32 cellular contexts compared by ENCODE assay signal in genomic region chr6:25341923-25342619, GRCh38.
DNase-seq lines count a peak whose midpoint lies in the region; ATAC-seq and TF ChIP-seq lines count a peak whose summit lies in the region.
"Had no signal": no experiment of that assay in that cellular context is flagged by ENCODE, and none has a peak within 500 bp of the region (broad histone marks: within the 10 kb centered on the region; RNA-seq: fewer than 3 reads in every experiment).

No MANE protein-coding gene starts in this region.

- POLR2A ChIA-PET in activated CD4-positive, alpha-beta T cell treated with anti-CD3 and anti-CD28 coated beads for 36 hours (lab: Charles Lee), result interaction anchor here (0.6 kb wide), 1 partner anchor 69 kb away, joined by 4 read pairs; no protein-coding TSS in a partner anchor

- H3K9ac ChIP-seq in colonic mucosa (ENCODE audit: low read depth in 2 of 2, low read length in 2 of 2) (no peak overlapping the region), iPS-18a (ENCODE audit: low read length) (no peak overlapping the region)
- H3K9ac ChIP-seq: SK-N-SH had no signal

- WGBS in prostate gland, result 78% methylated on average over 4 of the region's 4 CpGs

- H3K27me3 Mint-ChIP-seq in activated CD4-positive, alpha-beta T cell treated with anti-CD3 and anti-CD28 coated beads for 36 hours, result no peaks in the 10 kb centered on the region
- H3K27me3 Mint-ChIP-seq: activated naive CD8-positive, alpha-beta T cell treated with anti-CD3 and anti-CD28 coated beads for 36 hours had no signal

- H3K27ac ChIP-seq in colonic mucosa, result peak overlapping the region; percentile 65
- H3K27ac ChIP-seq in iPS-18a (ENCODE audit: low read length), result peak overlapping the region; percentile 22
- H3K27ac ChIP-seq in prostate gland, result no peak overlapping the region
- H3K27ac ChIP-seq: ascending aorta, right lobe of liver, testis, vagina had no signal

- intact Hi-C loops in activated CD4-positive, alpha-beta T cell treated with anti-CD3 and anti-CD28 coated beads for 36 hours (cut with DNase I, micrococcal nuclease), result no loop called here
- intact Hi-C loops in colonic mucosa (cut with DNase I), result no loop called here
- intact Hi-C loops in prostate gland (cut with DNase I), result no loop called here

- H3K27ac Mint-ChIP-seq in activated CD4-positive, alpha-beta T cell treated with anti-CD3 and anti-CD28 coated beads for 36 hours, result peak overlapping the region; percentile 22
- H3K27ac Mint-ChIP-seq: activated naive CD8-positive, alpha-beta T cell treated with anti-CD3 and anti-CD28 coated beads for 36 hours; CD4-positive, alpha-beta memory T cell; memory B cell; stimulated activated naive B cell treated with anti-CD40 and anti-IgM and Interleukin-4, amounts not matched to agents 10 μg/mL and 1 μg/mL and 100 μg/mL, for 72 hours; T-helper 1 cell treated with Interleukin-12 subunit alpha and Interleukin-12 subunit beta and Interleukin-4 antibody, amounts not matched to agents 30 μg/mL and 1 μg/mL, for 36 hours had no signal

- H3K9me3 ChIP-seq in colonic mucosa (no peaks in the 10 kb centered on the region), iPS-18a (ENCODE audit: control insufficient read depth, low read depth, low read length) (no peaks in the 10 kb centered on the region), prostate gland (no peaks in the 10 kb centered on the region)
- H3K9me3 ChIP-seq: ascending aorta, right lobe of liver, SK-N-SH, testis, vagina had no signal

- H3K27me3 ChIP-seq in colonic mucosa (no peaks in the 10 kb centered on the region), iPS-18a (ENCODE audit: control insufficient read depth, insufficient read depth, low read length) (no peaks in the 10 kb centered on the region), prostate gland (replicated peaks; ENCODE audit: insufficient read depth) (no peaks in the 10 kb centered on the region)
- H3K27me3 ChIP-seq: ascending aorta, right lobe of liver, testis, vagina had no signal

- H3K4me3 Mint-ChIP-seq in activated CD4-positive, alpha-beta T cell treated with anti-CD3 and anti-CD28 coated beads for 36 hours, result no peak overlapping the region
- H3K4me3 Mint-ChIP-seq: activated naive CD8-positive, alpha-beta T cell treated with anti-CD3 and anti-CD28 coated beads for 36 hours; CD4-positive, alpha-beta memory T cell; memory B cell; stimulated activated naive B cell treated with anti-CD40 and anti-IgM and Interleukin-4, amounts not matched to agents 10 μg/mL and 1 μg/mL and 100 μg/mL, for 72 hours; T-helper 1 cell treated with Interleukin-12 subunit alpha and Interleukin-12 subunit beta and Interleukin-4 antibody, amounts not matched to agents 30 μg/mL and 1 μg/mL, for 36 hours had no signal

- no peaks in the 10 kb centered on the region for H3K36me3 Mint-ChIP-seq in activated CD4-positive, alpha-beta T cell treated with anti-CD3 and anti-CD28 coated beads for 36 hours (ENCODE audit: low read depth)
- H3K36me3 Mint-ChIP-seq: activated naive CD8-positive, alpha-beta T cell treated with anti-CD3 and anti-CD28 coated beads for 36 hours; CD4-positive, alpha-beta memory T cell; memory B cell; stimulated activated naive B cell treated with anti-CD40 and anti-IgM and Interleukin-4, amounts not matched to agents 10 μg/mL and 1 μg/mL and 100 μg/mL, for 72 hours had no signal

- DNase-seq in activated CD4-positive, alpha-beta T cell treated with anti-CD3 and anti-CD28 coated beads for 36 hours, result no peak
- no peak for DNase-seq in activated CD4-positive, alpha-beta T cell treated with anti-CD3 and anti-CD28 coated beads, Interleukin-2, amount 50 U/mL, for 4 hours
- DNase-seq in colonic mucosa (no peak), NCI-H2029 treated with DMSO at 0.1 percent for 48 hours (lab: John Stamatoyannopoulos, UW) (no peak), cerebellar cortex (ENCODE audit: low spot score) (no peak), prostate gland (ENCODE audit: low spot score) (no peak), amygdala (lab: John Stamatoyannopoulos, UW) (no peak)
- DNase-seq: activated CD4-positive, alpha-beta T cell treated with anti-CD3 and anti-CD28 coated beads for 1 hour; activated effector memory CD4-positive, alpha-beta T cell treated with Interleukin-2 at 50 U/mL for 16 hours; activated naive CD8-positive, alpha-beta T cell treated with anti-CD3 and anti-CD28 coated beads for 36 hours; activated T-cell treated with anti-CD3 and anti-CD28 coated beads for 4 hours; CD4-positive, alpha-beta memory T cell; central memory CD4-positive, alpha-beta T cell; DMS 273 treated with DMSO at 0.1 percent for 48 hours; EL; GOT3; left cardiac atrium; NCI-H1105; NCI-H187 treated with DMSO at 0.1 percent for 48 hours; NCI-H345; NCI-H748 treated with DMSO at 0.1 percent for 48 hours; posterior cingulate gyrus; right lobe of liver; stimulated activated naive B cell treated with anti-CD40 and anti-IgM and Interleukin-4, amounts not matched to agents 10 μg/mL and 1 μg/mL and 100 μg/mL, for 72 hours; testis had no signal

- no peaks in the 10 kb centered on the region for H3K9me3 Mint-ChIP-seq in activated CD4-positive, alpha-beta T cell treated with anti-CD3 and anti-CD28 coated beads for 36 hours (ENCODE audit: low read depth)
- H3K9me3 Mint-ChIP-seq: activated naive CD8-positive, alpha-beta T cell treated with anti-CD3 and anti-CD28 coated beads for 36 hours; CD4-positive, alpha-beta memory T cell; memory B cell; stimulated activated naive B cell treated with anti-CD40 and anti-IgM and Interleukin-4, amounts not matched to agents 10 μg/mL and 1 μg/mL and 100 μg/mL, for 72 hours; T-helper 1 cell treated with Interleukin-12 subunit alpha and Interleukin-12 subunit beta and Interleukin-4 antibody, amounts not matched to agents 30 μg/mL and 1 μg/mL, for 36 hours had no signal

- TF ChIP-seq CTCF in colonic mucosa (IDR thresholded peaks at IDR 0.05) (no peak), prostate gland (IDR thresholded peaks at IDR 0.05) (no peak)

- H3K4me1 ChIP-seq in colonic mucosa (peaks cover 3% of the 10 kb centered on the region), iPS-18a (ENCODE audit: control insufficient read depth, low read depth, low read length) (peaks cover 24% of the 10 kb centered on the region), prostate gland (replicated peaks) (no peaks in the 10 kb centered on the region)
- H3K4me1 ChIP-seq: right lobe of liver, vagina had no signal

- H3K36me3 ChIP-seq in colonic mucosa (no peaks in the 10 kb centered on the region), iPS-18a (ENCODE audit: control insufficient read depth, low read depth, low read length) (no peaks in the 10 kb centered on the region), prostate gland (no peaks in the 10 kb centered on the region)
- H3K36me3 ChIP-seq: ascending aorta, right lobe of liver, vagina had no signal

- no peak for ATAC-seq in activated CD4-positive, alpha-beta T cell treated with anti-CD3 and anti-CD28 coated beads for 36 hours
- ATAC-seq: K562; right lobe of liver; stimulated activated naive B cell treated with anti-CD40 and anti-IgM and Interleukin-4, amounts not matched to agents 10 μg/mL and 1 μg/mL and 100 μg/mL, for 72 hours had no signal

- H3K4me1 Mint-ChIP-seq in activated CD4-positive, alpha-beta T cell treated with anti-CD3 and anti-CD28 coated beads for 36 hours, result peaks cover 15% of the 10 kb centered on the region

- TF ChIP-seq POLR2A in prostate gland (IDR thresholded peaks at IDR 0.05), result no peak

- CTCF ChIA-PET in activated CD4-positive, alpha-beta T cell treated with anti-CD3 and anti-CD28 coated beads for 36 hours (lab: Charles Lee), result interaction anchor here (0.5 to 1.5 kb wide), 4 partner anchors 23 to 369 kb away, joined by 3 to 4 read pairs (median 3); no protein-coding TSS in a partner anchor

- H3K4me3 ChIP-seq in colonic mucosa (no peak overlapping the region), iPS-18a (ENCODE audit: low read length) (peak overlapping the region; percentile 11), prostate gland (no peak overlapping the region)
- H3K4me3 ChIP-seq: ascending aorta, K562, right lobe of liver, testis, vagina had no signal

Comparison
In these comparisons a context has a peak if more than half of its experiments do, and no peak if none do; other contexts are left out.
1. H3K27ac ChIP-seq: peak in colonic mucosa (single experiment) and iPS-18a (single experiment); none in prostate gland (0 of 2).